In the genomic region with DNA sequence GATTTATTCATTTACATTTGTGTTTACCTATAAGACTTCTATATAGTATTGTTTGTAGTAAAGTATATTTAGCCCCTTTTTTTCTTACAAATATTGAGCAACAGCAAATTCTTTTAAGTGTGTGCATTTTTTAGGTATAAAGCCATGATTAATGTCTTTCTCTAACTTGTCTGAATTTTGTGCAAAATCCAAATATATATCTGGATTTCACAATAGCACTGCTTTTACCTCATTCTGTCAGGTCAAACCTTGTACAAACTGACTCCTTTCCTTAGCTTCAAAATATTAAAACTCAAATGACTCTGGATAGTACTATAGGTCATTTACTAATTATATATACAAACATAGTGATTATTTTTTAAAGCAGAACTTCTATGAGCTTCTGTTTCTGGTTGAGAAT, we compare ENCODE assay signal across 30 cellular contexts.
"Had no signal": no experiment of that assay in that cellular context is flagged by ENCODE, and none has a peak within 500 bp of the region (broad histone marks: within the 10 kb centered on the region; RNA-seq: fewer than 3 reads in every experiment).

No MANE protein-coding gene starts in this region.

- H3K36me3 ChIP-seq: adrenal gland, ascending aorta, breast epithelium, esophagus muscularis mucosa, gastrocnemius medialis, heart left ventricle had no signal

- H3K9me3 Mint-ChIP-seq: activated CD4-positive, alpha-beta T cell treated with anti-CD3 and anti-CD28 coated beads, Interleukin-2, amount 10 ng/mL, durations not matched to agents 24 days and 14 days; activated T-cell treated with anti-CD3 and anti-CD28 coated beads, Interleukin-2, amount 50 U/mL, for 72 hours; brain had no signal

- H3K4me3 ChIP-seq: adrenal gland, ascending aorta, breast epithelium, esophagus muscularis mucosa, gastrocnemius medialis, heart left ventricle had no signal

- DNase-seq: activated CD4-positive, alpha-beta memory T cell treated with anti-CD3 and anti-CD28 coated beads for 36 hours; activated CD4-positive, alpha-beta T cell treated with anti-CD3 and anti-CD28 coated beads for 36 hours; activated CD4-positive, alpha-beta T cell treated with anti-CD3 and anti-CD28 coated beads, Interleukin-2, amount 10 ng/mL, durations not matched to agents 24 days and 14 days; activated CD4-positive, CD25-positive, alpha-beta regulatory T cell; activated CD4-positive, CD25-positive, alpha-beta regulatory T cell treated with anti-CD3 and anti-CD28 coated beads, Interleukin-2, amount 50 U/mL, for 72 hours; activated CD8-positive, alpha-beta memory T cell treated with anti-CD3 and anti-CD28 coated beads, Interleukin-2, amount 10 ng/mL, durations not matched to agents 7 days and 5 days; activated CD8-positive, alpha-beta memory T cell treated with anti-CD3 and anti-CD28 coated beads, Interleukin-2, amount 50 U/mL, for 4 hours; activated CD8-positive, alpha-beta T cell treated with anti-CD3 and anti-CD28 coated beads, Interleukin-2, amount 10 ng/mL, durations not matched to agents 7 days and 5 days; activated gamma-delta T cell; activated naive CD4-positive, alpha-beta T cell treated with anti-CD3 and anti-CD28 coated beads, Interleukin-2, amount 50 U/mL, for 16 hours; activated naive CD4-positive, alpha-beta T cell treated with Interleukin-2 at 50 U/mL for 16 hours; activated T-cell treated with anti-CD3 and anti-CD28 coated beads, Interleukin-2, amount 50 U/mL, for 1 hour; activated T-cell treated with anti-CD3 and anti-CD28 coated beads, Interleukin-2, amount 50 U/mL, for 72 hours; adrenal gland; cortex of kidney; dermis blood vessel endothelial cell; effector CD4-positive, alpha-beta T cell; effector memory CD8-positive, alpha-beta T cell; erythroblast; foreskin keratinocyte; gastrocnemius medialis; glutamatergic neuron; heart left ventricle; T-helper 2 cell had no signal

- H3K27ac Mint-ChIP-seq: activated CD4-positive, alpha-beta memory T cell treated with anti-CD3 and anti-CD28 coated beads for 36 hours; activated CD4-positive, alpha-beta T cell treated with anti-CD3 and anti-CD28 coated beads for 36 hours; activated CD4-positive, alpha-beta T cell treated with anti-CD3 and anti-CD28 coated beads, Interleukin-2, amount 10 ng/mL, durations not matched to agents 24 days and 14 days; activated CD8-positive, alpha-beta memory T cell treated with anti-CD3 and anti-CD28 coated beads, Interleukin-2, amount 10 ng/mL, durations not matched to agents 7 days and 5 days; activated CD8-positive, alpha-beta T cell treated with anti-CD3 and anti-CD28 coated beads, Interleukin-2, amount 10 ng/mL, durations not matched to agents 7 days and 5 days; activated naive CD8-positive, alpha-beta T cell; activated T-cell treated with anti-CD3 and anti-CD28 coated beads, Interleukin-2, amount 50 U/mL, for 72 hours; effector memory CD8-positive, alpha-beta T cell had no signal

- H3K9me3 ChIP-seq: adrenal gland, ascending aorta, breast epithelium, esophagus muscularis mucosa, gastrocnemius medialis had no signal

- H3K4me1 Mint-ChIP-seq: activated CD4-positive, alpha-beta T cell treated with anti-CD3 and anti-CD28 coated beads for 36 hours; activated CD4-positive, alpha-beta T cell treated with anti-CD3 and anti-CD28 coated beads, Interleukin-2, amount 10 ng/mL, durations not matched to agents 24 days and 14 days; activated CD8-positive, alpha-beta memory T cell treated with anti-CD3 and anti-CD28 coated beads, Interleukin-2, amount 10 ng/mL, durations not matched to agents 7 days and 5 days; central memory CD8-positive, alpha-beta T cell had no signal

- H3K27me3 Mint-ChIP-seq: activated CD4-positive, alpha-beta memory T cell treated with anti-CD3 and anti-CD28 coated beads for 36 hours; activated CD4-positive, alpha-beta T cell treated with anti-CD3 and anti-CD28 coated beads for 36 hours; activated CD4-positive, alpha-beta T cell treated with anti-CD3 and anti-CD28 coated beads, Interleukin-2, amount 10 ng/mL, durations not matched to agents 24 days and 14 days; activated CD8-positive, alpha-beta memory T cell treated with anti-CD3 and anti-CD28 coated beads, Interleukin-2, amount 10 ng/mL, durations not matched to agents 7 days and 5 days; activated naive CD8-positive, alpha-beta T cell; brain; central memory CD8-positive, alpha-beta T cell; effector memory CD8-positive, alpha-beta T cell had no signal

- H3K27ac ChIP-seq: adrenal gland, ascending aorta, breast epithelium, esophagus muscularis mucosa, foreskin keratinocyte, gastrocnemius medialis, heart left ventricle had no signal

- H3K36me3 Mint-ChIP-seq: activated CD4-positive, alpha-beta memory T cell treated with anti-CD3 and anti-CD28 coated beads for 36 hours; activated CD8-positive, alpha-beta memory T cell treated with anti-CD3 and anti-CD28 coated beads, Interleukin-2, amount 10 ng/mL, durations not matched to agents 7 days and 5 days; activated naive CD8-positive, alpha-beta T cell; brain had no signal

- H3K27me3 ChIP-seq: adrenal gland, ascending aorta, breast epithelium, esophagus muscularis mucosa, foreskin keratinocyte, gastrocnemius medialis, heart left ventricle had no signal

- H3K4me1 ChIP-seq: adrenal gland, ascending aorta, breast epithelium, esophagus muscularis mucosa, foreskin keratinocyte, gastrocnemius medialis had no signal

- H3K4me3 Mint-ChIP-seq: activated CD4-positive, alpha-beta memory T cell treated with anti-CD3 and anti-CD28 coated beads for 36 hours; activated CD4-positive, alpha-beta T cell treated with anti-CD3 and anti-CD28 coated beads for 36 hours; activated CD4-positive, alpha-beta T cell treated with anti-CD3 and anti-CD28 coated beads, Interleukin-2, amount 10 ng/mL, durations not matched to agents 24 days and 14 days; activated CD8-positive, alpha-beta memory T cell treated with anti-CD3 and anti-CD28 coated beads, Interleukin-2, amount 10 ng/mL, durations not matched to agents 7 days and 5 days; activated CD8-positive, alpha-beta T cell treated with anti-CD3 and anti-CD28 coated beads, Interleukin-2, amount 10 ng/mL, durations not matched to agents 7 days and 5 days; activated naive CD8-positive, alpha-beta T cell; activated T-cell treated with anti-CD3 and anti-CD28 coated beads, Interleukin-2, amount 50 U/mL, for 72 hours; central memory CD8-positive, alpha-beta T cell; effector memory CD8-positive, alpha-beta T cell had no signal
